ENCODE assay signal across 8 cellular contexts in genomic region chr13:32530841-32531253, GRCh38. TPM values are rescaled to one million over a fixed set of nuclear protein-coding genes. Genes with fewer than 3 reads are reported as not detected.
A peak's percentile ranks its signal among the peaks of the same experiment; 100 is the strongest.
DNase-seq lines count a peak whose midpoint lies in the region; ATAC-seq and TF ChIP-seq lines count a peak whose summit lies in the region.

No MANE protein-coding gene starts in this region.

- H3K36me3 ChIP-seq in adipocyte (ENCODE audit: control insufficient read depth, insufficient read depth, low read length, severe bottlenecking) (peaks cover 23% of the 10 kb centered on the region), upper lobe of right lung (peaks cover 26% of the 10 kb centered on the region)

- H3K9ac ChIP-seq in adipocyte (ENCODE audit: low read length): peak overlapping the region; percentile 40

- H3K27me3 ChIP-seq in adipocyte (replicated peaks; ENCODE audit: control insufficient read depth, insufficient read depth, low read length) (no peaks in the 10 kb centered on the region), upper lobe of right lung (no peaks in the 10 kb centered on the region)

- intact Hi-C loops in Right ventricle myocardium inferior (cut with DNase I) (no loop called here), cardiac septum (cut with DNase I) (no loop called here), left colon (cut with DNase I, micrococcal nuclease) (no loop called here), upper lobe of right lung (cut with DNase I) (no loop called here)

- no peak overlapping the region for H3K27ac ChIP-seq in upper lobe of right lung

- TF ChIP-seq CTCF in upper lobe of right lung (IDR thresholded peaks at IDR 0.05): no peak

- no peaks in the 10 kb centered on the region for H3K9me3 ChIP-seq in adipocyte (ENCODE audit: control insufficient read depth, low read length)
- H3K9me3 ChIP-seq in upper lobe of right lung: no peaks in the 10 kb centered on the region

- ATAC-seq in Right ventricle myocardium inferior (peak; percentile 69), HG03108 (IDR thresholded peaks at IDR 0.05; ENCODE audit: unreplicated experiment) (peak; percentile 57), left colon (peak; percentile 67), upper lobe of right lung (peak; percentile 77)

- peak overlapping the region; percentile 42 for H3K4me3 ChIP-seq in adipocyte (ENCODE audit: low read length)
- peak overlapping the region; percentile 8 for H3K4me3 ChIP-seq in upper lobe of right lung

- DNase-seq in Right ventricle myocardium inferior (ENCODE audit: missing footprints) (no peak), cardiac septum (ENCODE audit: low spot score) (no peak), adipocyte (ENCODE audit: low read depth) (peak; percentile 82), left colon (no peak), upper lobe of right lung (no peak), NCI-H2171 (lab: John Stamatoyannopoulos, UW) (no peak), NCI-H1436 treated with DMSO at 0.1 percent for 48 hours (lab: John Stamatoyannopoulos, UW) (no peak)

- H3K4me1 ChIP-seq in adipocyte (ENCODE audit: control insufficient read depth, insufficient read depth, low read length) (peaks cover 33% of the 10 kb centered on the region), upper lobe of right lung (peaks cover 55% of the 10 kb centered on the region)

RNA-seq across cellular contexts. Expression of gene N4BP2L2, which starts 7.7 kb away (rescaled TPM):
- 115 TPM for total RNA-seq in Right ventricle myocardium inferior
- 132 TPM for total RNA-seq in cardiac septum
- total RNA-seq in left colon: 100 to 1,000 TPM in 1 of 2 donors, 10 to 100 TPM in 1; 87.6 to 101 TPM
- total RNA-seq in upper lobe of right lung: 168 TPM

RNA-seq across cellular contexts. Expression of gene PDS5B, which starts 55.4 kb away (rescaled TPM):
- 25.1 TPM for total RNA-seq in Right ventricle myocardium inferior
- 22.7 TPM for total RNA-seq in cardiac septum
- total RNA-seq in left colon: 10 to 100 TPM; 29.2 to 29.7 TPM
- 49.6 TPM for total RNA-seq in upper lobe of right lung
